ENCODE assay signal across 23 cellular contexts in genomic region chr4:150679767-150680088, GRCh38.
DNase-seq lines count a peak whose midpoint lies in the region; ATAC-seq, FAIRE-seq and TF ChIP-seq lines count a peak whose summit lies in the region.
"Had no signal": no experiment of that assay in that cellular context is flagged by ENCODE, and none has a peak within 500 bp of the region (broad histone marks: within the 10 kb centered on the region; RNA-seq: fewer than 3 reads in every experiment).

No MANE protein-coding gene starts in this region.

- no peaks in the 10 kb centered on the region for H3K27me3 Mint-ChIP-seq in H9 (ENCODE audit: low read depth)
- H3K27me3 Mint-ChIP-seq: CD4-positive, alpha-beta T cell; stimulated activated memory B cell treated with anti-CD40 and anti-IgM and Interleukin-4, amounts not matched to agents 10 μg/mL and 1 μg/mL and 100 μg/mL, for 72 hours had no signal

- DNase-seq in A549 (ENCODE audit: low read depth in 1 of 2, low spot score in 1 of 2) (no peak), HTR-8/SVneo (ENCODE audit: insufficient read length, low spot score) (peak; percentile 17), mammary epithelial cell (no peak), HepG2 (ENCODE audit: low spot score) (no peak), H9 (no peak), DMS 273 treated with DMSO at 0.1 percent for 48 hours (lab: John Stamatoyannopoulos, UW) (no peak), NCI-H748 treated with DMSO at 0.1 percent for 48 hours (lab: John Stamatoyannopoulos, UW) (no peak), gastrocnemius medialis (no peak)
- DNase-seq: activated CD4-positive, CD25-positive, alpha-beta regulatory T cell; activated CD8-positive, alpha-beta memory T cell treated with anti-CD3 and anti-CD28 coated beads for 24 hours; caudate nucleus; CD4-positive, alpha-beta T cell; effector CD4-positive, alpha-beta T cell; kidney; NCI-H1694; NCI-H510A; nephron progenitor cell; SIG-M5; stimulated activated CD4-positive, alpha-beta T cell treated with anti-CD3 and anti-CD28 coated beads, Interleukin-15, amount 100 ng/mL, for 24 hours; T-helper 2 cell; transverse colon had no signal

- H3K14ac ChIP-seq in H9 (ENCODE audit: insufficient read depth, low read length): no peak overlapping the region

- no peak overlapping the region for H2BK5ac ChIP-seq in H9 (ENCODE audit: insufficient read length, low read length)

- H3K4me2 ChIP-seq in A549 (peak overlapping the region; percentile 47), mammary epithelial cell (ENCODE audit: insufficient read depth, low read depth, low read length) (peak overlapping the region; percentile 95), HepG2 (ENCODE audit: low read depth, low read length) (no peak overlapping the region), H9 (ENCODE audit: insufficient read depth, insufficient read length, low read length) (no peak overlapping the region)
- H3K4me2 ChIP-seq: GM23338 had no signal

- no peaks in the 10 kb centered on the region for H4K20me1 ChIP-seq in mammary epithelial cell (ENCODE audit: insufficient read depth, low read length)
- no peaks in the 10 kb centered on the region for H4K20me1 ChIP-seq in HepG2 (ENCODE audit: insufficient read depth, low read length)
- H4K20me1 ChIP-seq in H9 (ENCODE audit: control insufficient read depth, insufficient read depth, insufficient read length): no peaks in the 10 kb centered on the region

- ATAC-seq in A549 (no peak), HepG2 (peak; percentile 23; the same call in 1 of the 3 replicates), gastrocnemius medialis (no peak)
- ATAC-seq: GM23338; stimulated activated memory B cell treated with anti-CD40 and anti-IgM and Interleukin-4, amounts not matched to agents 10 μg/mL and 1 μg/mL and 100 μg/mL, for 72 hours had no signal

- no peak overlapping the region for H4K8ac ChIP-seq in H9 (replicated peaks; ENCODE audit: insufficient read length, low read depth, low read length)

- H3K27ac ChIP-seq in A549: no peak overlapping the region
- peak overlapping the region; percentile 75 for H3K27ac ChIP-seq in mammary epithelial cell (ENCODE audit: insufficient read depth, low read depth, low read length)
- no peak overlapping the region for H3K27ac ChIP-seq in HepG2 (ENCODE audit: extremely low read length, insufficient read depth, low read length)
- H3K27ac ChIP-seq in H9 (ENCODE audit: insufficient read length, low read depth, low read length): no peak overlapping the region
- H3K27ac ChIP-seq in gastrocnemius medialis: no peak overlapping the region
- H3K27ac ChIP-seq: transverse colon had no signal

- H3K4me3 Mint-ChIP-seq in H9: no peak overlapping the region
- H3K4me3 Mint-ChIP-seq: CD4-positive, alpha-beta T cell; GM23338; nephron progenitor cell; stimulated activated memory B cell treated with anti-CD40 and anti-IgM and Interleukin-4, amounts not matched to agents 10 μg/mL and 1 μg/mL and 100 μg/mL, for 72 hours had no signal

- TF ChIP-seq POLR2A in A549 (IDR thresholded peaks at IDR 0.05; ENCODE audit: low read length): no peak
- no peak for TF ChIP-seq POLR2A in HepG2 (IDR thresholded peaks at IDR 0.05; ENCODE audit: insufficient read depth in 1 of 2, low read depth in 2 of 2, low read length in 2 of 2)
- TF ChIP-seq POLR2A in gastrocnemius medialis (IDR thresholded peaks at IDR 0.05): no peak

- no peak overlapping the region for H4K91ac ChIP-seq in H9 (ENCODE audit: insufficient read length, low read depth, low read length)

- H2AFZ ChIP-seq in mammary epithelial cell (ENCODE audit: low read depth, low read length): peak overlapping the region; percentile 76
- no peak overlapping the region for H2AFZ ChIP-seq in HepG2 (ENCODE audit: low read length)
- no peak overlapping the region for H2AFZ ChIP-seq in H9 (ENCODE audit: low read length)
- H2AFZ ChIP-seq: GM23338 had no signal

- H2AK5ac ChIP-seq in H9 (ENCODE audit: insufficient read length, low read length): no peak overlapping the region

- H3K4me3 ChIP-seq in A549 (no peak overlapping the region), mammary epithelial cell (replicated peaks in 1 of 3; ENCODE audit: insufficient read depth in 1 of 3, low read depth in 2 of 3, low read length in 3 of 3) (peak overlapping the region in 2 of 3 experiments; percentile 45 to 69), HepG2 (replicated peaks in 1 of 3; ENCODE audit: insufficient read depth in 1 of 3, low read depth in 2 of 3, low read length in 3 of 3) (no peak overlapping the region), gastrocnemius medialis (no peak overlapping the region)
- H3K4me3 ChIP-seq: GM23338, transverse colon had no signal

- BruUV-seq in mammary epithelial cell (replicated peaks; lab: Mats Ljungman, UMichigan) (no TSS peak), HepG2 (replicated peaks; lab: Mats Ljungman, UMichigan) (no TSS peak)

- H3K9me3 Mint-ChIP-seq in H9: no peaks in the 10 kb centered on the region
- H3K9me3 Mint-ChIP-seq: CD4-positive, alpha-beta T cell; GM23338; nephron progenitor cell; stimulated activated memory B cell treated with anti-CD40 and anti-IgM and Interleukin-4, amounts not matched to agents 10 μg/mL and 1 μg/mL and 100 μg/mL, for 72 hours had no signal

- H3K36me3 ChIP-seq in mammary epithelial cell (ENCODE audit: insufficient read depth, low read length): peaks cover 3% of the 10 kb centered on the region
- peaks cover 0 to 4% of the 10 kb centered on the region in 2 experiments; a peak in 3 of 5 replicates for H3K36me3 ChIP-seq in HepG2 (replicated peaks in 1 of 2; ENCODE audit: control insufficient read depth in 1 of 2, insufficient read depth in 2 of 2, low read length in 2 of 2)
- H3K36me3 ChIP-seq in gastrocnemius medialis: no peaks in the 10 kb centered on the region
- H3K36me3 ChIP-seq: transverse colon had no signal

- H3K4me1 Mint-ChIP-seq in H9: peaks cover 10 to 13% of the 10 kb centered on the region in 2 experiments
- H3K4me1 Mint-ChIP-seq: nephron progenitor cell had no signal

- no peak overlapping the region for H2BK120ac ChIP-seq in H9 (ENCODE audit: low read depth, low read length, poor library complexity, severe bottlenecking)

- H3K4ac ChIP-seq in H9 (ENCODE audit: low read depth, low read length): no peak overlapping the region

- in situ Hi-C loops in mammary epithelial cell (cut with MboI; ENCODE audit: low sequenced_read_pairs in 2 of 2) (no loop called here), HepG2 (cut with HindIII; ENCODE audit: extremely low pct_ligation_motif_present, low pct_unique_long_range_greater_than_20kb) (no loop called here), gastrocnemius medialis (cut with MboI; ENCODE audit: low sequenced_read_pairs in 4 of 4) (no loop called here)

- H3K9ac ChIP-seq in mammary epithelial cell (ENCODE audit: insufficient read depth, low read length): no peak overlapping the region
- no peak overlapping the region for H3K9ac ChIP-seq in HepG2 (ENCODE audit: insufficient read depth, low read depth, low read length)
- H3K9ac ChIP-seq in H9 (ENCODE audit: extremely low read depth, insufficient read length, low read length): no peak overlapping the region

- no peak overlapping the region for H2BK12ac ChIP-seq in H9 (ENCODE audit: insufficient read length, low read depth, low read length)

- no peaks in the 10 kb centered on the region for H3K36me3 Mint-ChIP-seq in H9 (ENCODE audit: insufficient read depth in 1 of 3, low read depth in 3 of 3)

- H2BK15ac ChIP-seq in H9 (ENCODE audit: low read depth, low read length): no peak overlapping the region

- intact Hi-C loops in mammary epithelial cell (cut with micrococcal nuclease): loop anchor here (10.0 kb wide), 1 partner anchor 375 kb away; no protein-coding TSS in a partner anchor
- intact Hi-C loops in HepG2 (cut with micrococcal nuclease; ENCODE audit: unreplicated experiment): no loop called here
- intact Hi-C loops in gastrocnemius medialis (cut with DNase I; ENCODE audit: low total_unique reads): no loop called here

- CTCF ChIA-PET in A549 (lab: Yijun Ruan, JAX) (no interaction called here), mammary epithelial cell (lab: Charles Lee; ENCODE audit: low non-redundant PET) (no interaction called here), HepG2 (lab: Yijun Ruan, JAX; ENCODE audit: low intra/inter-chr PET ratio, low total read pairs) (no interaction called here)

- H3K23me2 ChIP-seq in H9 (ENCODE audit: insufficient read length, low read depth, low read length, poor library complexity, severe bottlenecking): no peaks in the 10 kb centered on the region

- WGBS in A549 (ENCODE audit: missing lambda C conversion rate): 73% methylated on average over 3 of the region's 3 CpGs
- 60% methylated on average over 3 of the region's 3 CpGs for WGBS in mammary epithelial cell (ENCODE audit: low coverage, missing lambda C conversion rate)
- 91% methylated on average over 3 of the region's 3 CpGs for WGBS in HepG2 (ENCODE audit: low lambda C conversion rate)
- 100% methylated on average over 1 of the region's 3 CpGs for WGBS in H9 (ENCODE audit: extremely low coverage, insufficient read length, low lambda C conversion rate)

- no peak overlapping the region for H3K18ac ChIP-seq in H9 (ENCODE audit: insufficient read length, low read depth, low read length)

- FAIRE-seq in A549 (lab: Jason Lieb, UNC) (no peak), HTR-8/SVneo (lab: Jason Lieb, UNC) (no peak), HepG2 (lab: Jason Lieb, UNC) (no peak)
- FAIRE-seq: kidney had no signal

- no peaks in the 10 kb centered on the region for H3K79me2 ChIP-seq in mammary epithelial cell (ENCODE audit: insufficient read depth, low read length)
- no peaks in the 10 kb centered on the region for H3K79me2 ChIP-seq in HepG2 (ENCODE audit: insufficient read depth, low read length)
- H3K79me2 ChIP-seq in H9 (ENCODE audit: insufficient read depth, low read length): no peaks in the 10 kb centered on the region

- POLR2A ChIA-PET in A549 (lab: Yijun Ruan, JAX) (no interaction called here), HepG2 (lab: Yijun Ruan, JAX) (no interaction called here)

- H3T11ph ChIP-seq in H9 (ENCODE audit: low read length): no peak overlapping the region

- dilution Hi-C loops in mammary epithelial cell (cut with HindIII; ENCODE audit: low sequenced_read_pairs): no loop called here

- H3K56ac ChIP-seq in H9 (ENCODE audit: insufficient read length, low read depth, low read length): no peak overlapping the region

- TF ChIP-seq RAD21 in A549 (conservative IDR thresholded peaks at IDR 0.05 in 1 of 2, IDR thresholded peaks at IDR 0.05 in 1 of 2) (no peak), HepG2 (CRISPR knock-in tag; IDR thresholded peaks at IDR 0.05) (no peak)

- TF ChIP-seq CTCF in A549 (IDR thresholded peaks at IDR 0.05) (no peak), mammary epithelial cell (conservative IDR thresholded peaks at IDR 0.05 in 1 of 2, IDR thresholded peaks at IDR 0.05 in 1 of 2; ENCODE audit: extremely low read depth in 1 of 2, insufficient read depth in 1 of 2, low read depth in 1 of 2, low read length in 2 of 2) (no peak), HepG2 (CRISPR knock-in tag; IDR thresholded peaks at IDR 0.05) (no peak), H9 (conservative IDR thresholded peaks at IDR 0.05) (no peak), gastrocnemius medialis (IDR thresholded peaks at IDR 0.05 in 4 of 5, conservative IDR thresholded peaks at IDR 0.05 in 1 of 5) (no peak)

- no peaks in the 10 kb centered on the region for H3K79me1 ChIP-seq in H9 (ENCODE audit: insufficient read depth, low read depth, low read length, poor library complexity, severe bottlenecking)

- H2BK20ac ChIP-seq in H9 (ENCODE audit: low read depth, low read length, poor library complexity, severe bottlenecking): no peak overlapping the region

- no peak overlapping the region for H3K23ac ChIP-seq in H9 (ENCODE audit: insufficient read length, low read depth, low read length)

- H3K9me3 ChIP-seq in A549 (no peaks in the 10 kb centered on the region), mammary epithelial cell (replicated peaks; ENCODE audit: insufficient read depth, low read length) (no peaks in the 10 kb centered on the region), HepG2 (ENCODE audit: low read length) (no peaks in the 10 kb centered on the region), H9 (ENCODE audit: control insufficient read depth, low read depth, low read length) (no peaks in the 10 kb centered on the region), gastrocnemius medialis (no peaks in the 10 kb centered on the region)
- H3K9me3 ChIP-seq: transverse colon had no signal

- H3K27me3 ChIP-seq in mammary epithelial cell (ENCODE audit: insufficient read depth, low read length) (no peaks in the 10 kb centered on the region), HepG2 (ENCODE audit: control insufficient read depth in 1 of 2, insufficient read depth in 2 of 2, low read length in 2 of 2) (no peaks in the 10 kb centered on the region), H9 (ENCODE audit: insufficient read depth, low read length) (no peaks in the 10 kb centered on the region), gastrocnemius medialis (no peaks in the 10 kb centered on the region)
- H3K27me3 ChIP-seq: transverse colon had no signal

- no peaks in the 10 kb centered on the region for H3K4me1 ChIP-seq in A549
- H3K4me1 ChIP-seq in mammary epithelial cell (ENCODE audit: insufficient read depth, low read length): peaks cover 20% of the 10 kb centered on the region
- peaks cover 9% of the 10 kb centered on the region; the same call in 1 of the 2 replicates for H3K4me1 ChIP-seq in HepG2 (ENCODE audit: insufficient read depth, low read length)
- no peaks in the 10 kb centered on the region for H3K4me1 ChIP-seq in H9 (ENCODE audit: insufficient read depth, low read length)
- H3K4me1 ChIP-seq in gastrocnemius medialis: no peaks in the 10 kb centered on the region
- H3K4me1 ChIP-seq: transverse colon had no signal

- H4K5ac ChIP-seq in H9 (ENCODE audit: insufficient read length, low read depth, low read length): no peak overlapping the region

- TF ChIP-seq EP300 in A549 (IDR thresholded peaks at IDR 0.05) (no peak), HepG2 (IDR thresholded peaks at IDR 0.05; ENCODE audit: low read depth in 2 of 2, low read length in 2 of 2) (no peak), HepG2 (CRISPR knock-in tag; IDR thresholded peaks at IDR 0.05; ENCODE audit: borderline replicate concordance) (no peak)

- no peak overlapping the region for H3K27ac Mint-ChIP-seq in H9
- H3K27ac Mint-ChIP-seq: CD4-positive, alpha-beta T cell; GM23338; stimulated activated memory B cell treated with anti-CD40 and anti-IgM and Interleukin-4, amounts not matched to agents 10 μg/mL and 1 μg/mL and 100 μg/mL, for 72 hours had no signal

Comparison
In these comparisons a context has a peak if more than half of its experiments do, and no peak if none do; other contexts are left out.
1. H3K4me2 ChIP-seq: peak in A549 (single experiment) and mammary epithelial cell (single experiment); none in HepG2 (single experiment) and H9 (single experiment).
2. H3K4me3 ChIP-seq: peak in mammary epithelial cell (2 of 3); none in A549 (single experiment), HepG2 (0 of 3) and gastrocnemius medialis (0 of 4).